ENCODE assay signal across 8 cellular contexts in genomic region chr18:3608099-3608453, GRCh38.
DNase-seq lines count a peak whose midpoint lies in the region; ATAC-seq, FAIRE-seq and TF ChIP-seq lines count a peak whose summit lies in the region.
"Not testable (repeated sequence)": the region's sequence is repeated elsewhere in the genome, so short reads cannot be mapped to it uniquely, and the experiment has no call there.

No MANE protein-coding gene starts in this region.

- H3K36me3 ChIP-seq in A673 (ENCODE audit: insufficient read depth, low read length, poor library complexity, severe bottlenecking) (peaks cover 21% of the 10 kb centered on the region), H1 (ENCODE audit: control insufficient read depth in 2 of 4, insufficient read depth in 4 of 4, low read length in 3 of 4) (peaks cover 0 to 34% (median 8%) of the 10 kb centered on the region in 4 experiments; a peak in 4 of 8 replicates), mesodermal cell (ENCODE audit: control insufficient read depth, insufficient read depth, low read length) (peaks cover 24% of the 10 kb centered on the region)
- not testable (repeated sequence) for H3K36me3 ChIP-seq in HCT116 (ENCODE audit: control insufficient read depth in 1 of 2, insufficient read depth in 2 of 2, low read length in 2 of 2); KOPT-K1 (ENCODE audit: insufficient read depth, low read length)

- intact Hi-C loops in A673 (cut with micrococcal nuclease; ENCODE audit: unreplicated experiment); HCT116 (cut with micrococcal nuclease): not testable (repeated sequence)

- H3K4ac ChIP-seq in H1 (replicated peaks; ENCODE audit: insufficient read length, low read depth, low read length), result not testable (repeated sequence)

- not testable (repeated sequence) for H2BK15ac ChIP-seq in H1 (ENCODE audit: low read length)

- POLR2A ChIA-PET in A673 (lab: Charles Lee; ENCODE audit: low non-redundant PET), result not testable (repeated sequence)
- POLR2A ChIA-PET in HCT116 (lab: Charles Lee) (interaction anchor here (0.9 to 10.2 kb wide), 4 partner anchors 16 to 58 kb away, joined by 5 to 126 read pairs (median 59); no protein-coding TSS in a partner anchor), WTC11 (lab: Charles Lee) (interaction anchor here (0.8 to 1.4 kb wide), 2 partner anchors 16 to 58 kb away, joined by 3 read pairs; no protein-coding TSS in a partner anchor), H1 (lab: Charles Lee; ENCODE audit: partially characterized antibody) (interaction anchor here (0.7 to 4.9 kb wide), 11 partner anchors 9 to 311 kb away, joined by 3 to 32 read pairs (median 5); no protein-coding TSS in a partner anchor)

- WGBS in H1 (ENCODE audit: extremely low coverage in 1 of 2, insufficient coverage in 1 of 2, insufficient read length in 1 of 2, insufficient replicate concordance in 2 of 2, low coverage in 1 of 2, low lambda C conversion rate in 2 of 2, missing lambda C conversion rate in 1 of 2), 2 experiments, result 91% methylated on average over 6 of the region's 8 CpGs; no CpG with 5 or more reads in 1 of the 2 experiments
- 95 to 97% methylated on average over 6 of the region's 8 CpGs for WGBS in mesodermal cell (ENCODE audit: insufficient coverage in 2 of 2), 2 experiments

- H3K4me1 Mint-ChIP-seq in WTC11 (peaks cover 38% of the 10 kb centered on the region), type B pancreatic cell (ENCODE audit: unreplicated experiment) (peaks cover 21% of the 10 kb centered on the region)

- RAD21 ChIA-PET in HCT116 (lab: Charles Lee; ENCODE audit: low non-redundant PET in 1 of 2, low total read pairs in 2 of 2, uncharacterized antibody in 2 of 2, unreplicated experiment in 2 of 2), result interaction anchor here in 1 of 2 experiments (0.9 kb wide), 1 partner anchor 9 kb away, joined by 7 read pairs; no protein-coding TSS in a partner anchor

- H3K4me2 ChIP-seq in HCT116 (ENCODE audit: low read length); H1 (ENCODE audit: insufficient read depth in 1 of 2, low read depth in 2 of 2, low read length in 2 of 2): not testable (repeated sequence)

- not testable (repeated sequence) for H2AK5ac ChIP-seq in H1 (ENCODE audit: low read depth, low read length)

- CTCF ChIA-PET in A673 (lab: Charles Lee), result interaction anchor here (0.6 kb wide), 2 partner anchors 10 to 356 kb away, joined by 3 to 4 read pairs; no protein-coding TSS in a partner anchor
- CTCF ChIA-PET in HCT116 (lab: Charles Lee), result interaction anchor here (2.3 kb wide), 1 partner anchor 58 kb away, joined by 6 read pairs; no protein-coding TSS in a partner anchor
- CTCF ChIA-PET in WTC11 (lab: Charles Lee), result interaction anchor here (0.5 to 4.9 kb wide), 5 partner anchors 14 to 329 kb away, joined by 3 to 28 read pairs (median 5); no protein-coding TSS in a partner anchor
- CTCF ChIA-PET in H1 (lab: Charles Lee; ENCODE audit: partially characterized antibody), result interaction anchor here (0.6 to 2.8 kb wide), 6 partner anchors 14 to 234 kb away, joined by 3 to 22 read pairs (median 4); no protein-coding TSS in a partner anchor

- not testable (repeated sequence) for H3K56ac ChIP-seq in H1 (replicated peaks; ENCODE audit: insufficient read length, low read depth, low read length)

- H2BK120ac ChIP-seq in H1 (replicated peaks; ENCODE audit: low read depth, low read length), result not testable (repeated sequence)

- not testable (repeated sequence) for H3K23ac ChIP-seq in H1 (ENCODE audit: insufficient read length)

- H2AFZ ChIP-seq in HCT116 (ENCODE audit: low read depth, low read length, poor library complexity, severe bottlenecking); H1 (ENCODE audit: low read length): not testable (repeated sequence)

- ATAC-seq in HCT116, WTC11: not testable (repeated sequence)

- not testable (repeated sequence) for H3K79me1 ChIP-seq in H1 (ENCODE audit: low read depth, low read length)

- peak overlapping the region; percentile 91 for H3K27ac Mint-ChIP-seq in WTC11
- peak overlapping the region; percentile 62 for H3K27ac Mint-ChIP-seq in type B pancreatic cell

- not testable (repeated sequence) for BruUV-seq in A673 (replicated peaks; lab: Mats Ljungman, UMichigan); HCT116 (replicated peaks; lab: Mats Ljungman, UMichigan)

- not testable (repeated sequence) for H4K91ac ChIP-seq in H1 (replicated peaks; ENCODE audit: insufficient read length, low read length)

- H3K79me2 ChIP-seq in HCT116 (ENCODE audit: insufficient read depth, low read length) (peaks cover 58% of the 10 kb centered on the region), H1 (ENCODE audit: control insufficient read depth in 1 of 2, insufficient read depth in 2 of 2, low read length in 2 of 2) (peaks cover 4 to 39% of the 10 kb centered on the region in 2 experiments; a peak in 3 of 4 replicates)

- TF ChIP-seq CTCF in A673 (conservative IDR thresholded peaks at IDR 0.05; ENCODE audit: low read depth, low read length); HCT116 (IDR thresholded peaks at IDR 0.05 in 2 of 3, conservative IDR thresholded peaks at IDR 0.05 in 1 of 3; ENCODE audit: borderline replicate concordance in 1 of 3, insufficient read depth in 1 of 3, low read depth in 2 of 3, low read length in 2 of 3); WTC11 (IDR thresholded peaks at IDR 0.05); H1 (IDR thresholded peaks at IDR 0.05; ENCODE audit: control extremely low read depth in 1 of 3, insufficient read depth in 1 of 3, low read depth in 1 of 3, low read length in 3 of 3); type B pancreatic cell (conservative IDR thresholded peaks at IDR 0.05): not testable (repeated sequence)

- not testable (repeated sequence) for H3K4me3 ChIP-seq in A673 (ENCODE audit: low read depth, low read length, poor library complexity, severe bottlenecking); HCT116 (replicated peaks in 1 of 2; ENCODE audit: low read depth in 1 of 2, low read length in 2 of 2); H1 (ENCODE audit: extremely low read depth in 1 of 4, insufficient read depth in 2 of 4, low read depth in 3 of 4, low read length in 4 of 4); mesodermal cell (ENCODE audit: extremely low read depth, insufficient read depth, low read length, poor library complexity, severe bottlenecking)

- H3K4me1 ChIP-seq in A673 (ENCODE audit: insufficient read depth, low read length, poor library complexity, severe bottlenecking), result peaks cover 34% of the 10 kb centered on the region
- H3K4me1 ChIP-seq in HCT116 (ENCODE audit: control insufficient read depth in 1 of 2, insufficient read depth in 2 of 2, low read length in 2 of 2), result peaks cover 82 to 99% of the 10 kb centered on the region in 2 experiments
- not testable (repeated sequence) for H3K4me1 ChIP-seq in H1 (replicated peaks in 1 of 4; ENCODE audit: control insufficient read depth in 3 of 4, insufficient read depth in 4 of 4, low read length in 3 of 4)
- peaks cover 28% of the 10 kb centered on the region for H3K4me1 ChIP-seq in mesodermal cell (ENCODE audit: control insufficient read depth, insufficient read depth, low read length, poor library complexity, severe bottlenecking)

- H3K27ac ChIP-seq in A673 (ENCODE audit: low read depth, low read length, poor library complexity, severe bottlenecking) (peak overlapping the region; percentile 4), HCT116 (ENCODE audit: low read depth, low read length) (peak overlapping the region; percentile 100), KOPT-K1 (ENCODE audit: low read depth, low read length, poor library complexity, severe bottlenecking) (peak overlapping the region; percentile 91), mesodermal cell (ENCODE audit: low read depth, low read length, severe bottlenecking) (peak overlapping the region; percentile 54)
- not testable (repeated sequence) for H3K27ac ChIP-seq in H1 (ENCODE audit: low read depth, low read length)

- peaks cover 20% of the 10 kb centered on the region; the same call in 1 of the 2 replicates for H3K23me2 ChIP-seq in H1 (ENCODE audit: low read depth, low read length)

- not testable (repeated sequence) for H4K8ac ChIP-seq in H1 (ENCODE audit: extremely low read depth, insufficient read depth, low read length)

- not testable (repeated sequence) for H4K5ac ChIP-seq in H1 (ENCODE audit: insufficient read length, low read depth, low read length)

- not testable (repeated sequence) for H3K27me3 ChIP-seq in A673 (replicated peaks; ENCODE audit: insufficient read depth, low read depth, low read length, poor library complexity); HCT116 (ENCODE audit: insufficient read depth, low read length); H1 (replicated peaks in 1 of 4; ENCODE audit: control insufficient read depth in 3 of 4, extremely low read depth in 1 of 4, insufficient read depth in 3 of 4, low read length in 3 of 4)

- TF ChIP-seq POLR2A in HCT116 (IDR thresholded peaks at IDR 0.05; ENCODE audit: borderline replicate concordance, extremely low read depth, insufficient read depth, insufficient read length); H1 (IDR thresholded peaks at IDR 0.05; ENCODE audit: control extremely low read depth in 1 of 2, low read depth in 2 of 2, low read length in 2 of 2): not testable (repeated sequence)

- H2BK20ac ChIP-seq in H1 (ENCODE audit: low read length), result not testable (repeated sequence)

- TF ChIP-seq RAD21 in HCT116 (IDR thresholded peaks at IDR 0.05; ENCODE audit: low read depth); H1 (IDR thresholded peaks at IDR 0.05 in 1 of 2, conservative IDR thresholded peaks at IDR 0.05 in 1 of 2; ENCODE audit: low read depth in 2 of 2, low read length in 2 of 2): not testable (repeated sequence)

- not testable (repeated sequence) for FAIRE-seq in H1 (lab: Jason Lieb, UNC)

- not testable (repeated sequence) for H3K9me3 Mint-ChIP-seq in WTC11, type B pancreatic cell

- not testable (repeated sequence) for H3K18ac ChIP-seq in H1 (ENCODE audit: extremely low read depth, low read length)

- H2BK5ac ChIP-seq in H1 (ENCODE audit: low read depth, low read length), result not testable (repeated sequence)

- H3K4me3 Mint-ChIP-seq in WTC11, type B pancreatic cell: not testable (repeated sequence)

- H2BK12ac ChIP-seq in H1 (ENCODE audit: low read depth, low read length), result 0 out of 2 replicates have a peak overlapping the region, but pooled peaks have one; percentile 2

- not testable (repeated sequence) for H3K27me3 Mint-ChIP-seq in WTC11 (ENCODE audit: low read depth); type B pancreatic cell

- not testable (repeated sequence) for DNase-seq in A673 (ENCODE audit: low spot score); HCT116 (ENCODE audit: low read depth, low spot score); WTC11 (ENCODE audit: low spot score); H1 (ENCODE audit: low read depth in 1 of 2, low spot score in 2 of 2); type B pancreatic cell (ENCODE audit: extremely low spot score, unreplicated experiment)
- DNase-seq in retina, result peak; percentile 7

- H4K20me1 ChIP-seq in HCT116 (ENCODE audit: insufficient read depth); H1 (replicated peaks in 1 of 2; ENCODE audit: control insufficient read depth in 1 of 2, insufficient read depth in 2 of 2, low read length in 2 of 2): not testable (repeated sequence)

- not testable (repeated sequence) for H3K9me3 ChIP-seq in A673 (ENCODE audit: low read depth, low read length, poor library complexity, severe bottlenecking); HCT116 (ENCODE audit: control insufficient read depth in 1 of 2, insufficient read depth in 1 of 2, low read depth in 1 of 2, low read length in 2 of 2); KOPT-K1 (ENCODE audit: insufficient read depth, low read length, poor library complexity, severe bottlenecking); H1 (ENCODE audit: insufficient read depth in 2 of 2, low read depth in 1 of 2, low read length in 1 of 2); mesodermal cell (ENCODE audit: control insufficient read depth, low read length)

- peaks cover 26% of the 10 kb centered on the region for H3K36me3 Mint-ChIP-seq in WTC11
- H3K36me3 Mint-ChIP-seq in type B pancreatic cell, result not testable (repeated sequence)

- H3K9me2 ChIP-seq in HCT116 (ENCODE audit: insufficient read depth), result not testable (repeated sequence)

- TF ChIP-seq EP300 in H1 (IDR thresholded peaks at IDR 0.05; ENCODE audit: borderline replicate concordance in 1 of 2, low read depth in 2 of 2, low read length in 2 of 2), result not testable (repeated sequence)

- 0 out of 2 replicates have a peak overlapping the region, but pooled peaks have one; percentile 55 for H3K9ac ChIP-seq in HCT116 (ENCODE audit: low read length)
- H3K9ac ChIP-seq in H1 (replicated peaks in 1 of 4; ENCODE audit: extremely low read depth in 1 of 4, low read depth in 3 of 4, low read length in 3 of 4), result not testable (repeated sequence)

- not testable (repeated sequence) for H3K14ac ChIP-seq in H1 (ENCODE audit: insufficient read length)
